ENCODE assay signal across 1 cellular context in the genomic region with DNA sequence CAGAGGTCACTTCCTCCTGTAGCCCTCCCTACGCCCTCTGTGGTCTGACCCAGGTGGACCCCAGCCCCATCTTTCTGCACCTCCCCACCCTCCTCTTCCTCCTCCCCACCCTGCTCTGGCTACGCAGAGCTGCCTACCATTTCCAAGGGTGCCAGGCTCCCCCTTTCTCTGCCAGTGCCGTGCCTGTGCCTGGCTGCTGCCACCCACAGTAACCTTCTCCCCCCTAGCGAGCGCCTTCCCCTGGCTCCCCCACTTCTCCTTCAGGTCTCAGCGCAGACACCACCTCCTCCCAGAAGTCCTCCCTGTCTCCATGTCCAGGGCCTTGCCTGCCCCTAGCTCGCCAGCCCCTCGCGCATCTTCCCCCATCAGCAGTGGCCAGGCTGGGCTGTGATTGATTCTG.
TF ChIP-seq lines count a peak whose summit lies in the region.

No MANE protein-coding gene starts in this region.

TF ChIP-seq in A549, 52 proteins besides CTCF, POLR2A, EP300 and RAD21 (continued from another document):
- TF ChIP-seq, protein P1, sequence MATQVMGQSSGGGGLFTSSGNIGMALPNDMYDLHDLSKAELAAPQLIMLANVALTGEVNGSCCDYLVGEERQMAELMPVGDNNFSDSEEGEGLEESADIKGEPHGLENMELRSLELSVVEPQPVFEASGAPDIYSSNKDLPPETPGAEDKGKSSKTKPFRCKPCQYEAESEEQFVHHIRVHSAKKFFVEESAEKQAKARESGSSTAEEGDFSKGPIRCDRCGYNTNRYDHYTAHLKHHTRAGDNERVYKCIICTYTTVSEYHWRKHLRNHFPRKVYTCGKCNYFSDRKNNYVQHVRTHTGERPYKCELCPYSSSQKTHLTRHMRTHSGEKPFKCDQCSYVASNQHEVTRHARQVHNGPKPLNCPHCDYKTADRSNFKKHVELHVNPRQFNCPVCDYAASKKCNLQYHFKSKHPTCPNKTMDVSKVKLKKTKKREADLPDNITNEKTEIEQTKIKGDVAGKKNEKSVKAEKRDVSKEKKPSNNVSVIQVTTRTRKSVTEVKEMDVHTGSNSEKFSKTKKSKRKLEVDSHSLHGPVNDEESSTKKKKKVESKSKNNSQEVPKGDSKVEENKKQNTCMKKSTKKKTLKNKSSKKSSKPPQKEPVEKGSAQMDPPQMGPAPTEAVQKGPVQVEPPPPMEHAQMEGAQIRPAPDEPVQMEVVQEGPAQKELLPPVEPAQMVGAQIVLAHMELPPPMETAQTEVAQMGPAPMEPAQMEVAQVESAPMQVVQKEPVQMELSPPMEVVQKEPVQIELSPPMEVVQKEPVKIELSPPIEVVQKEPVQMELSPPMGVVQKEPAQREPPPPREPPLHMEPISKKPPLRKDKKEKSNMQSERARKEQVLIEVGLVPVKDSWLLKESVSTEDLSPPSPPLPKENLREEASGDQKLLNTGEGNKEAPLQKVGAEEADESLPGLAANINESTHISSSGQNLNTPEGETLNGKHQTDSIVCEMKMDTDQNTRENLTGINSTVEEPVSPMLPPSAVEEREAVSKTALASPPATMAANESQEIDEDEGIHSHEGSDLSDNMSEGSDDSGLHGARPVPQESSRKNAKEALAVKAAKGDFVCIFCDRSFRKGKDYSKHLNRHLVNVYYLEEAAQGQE (IDR thresholded peaks at IDR 0.05): no peak
- no peak for TF ChIP-seq ZSCAN20 (CRISPR knock-in tag; IDR thresholded peaks at IDR 0.05)
- TF ChIP-seq, protein P2, sequence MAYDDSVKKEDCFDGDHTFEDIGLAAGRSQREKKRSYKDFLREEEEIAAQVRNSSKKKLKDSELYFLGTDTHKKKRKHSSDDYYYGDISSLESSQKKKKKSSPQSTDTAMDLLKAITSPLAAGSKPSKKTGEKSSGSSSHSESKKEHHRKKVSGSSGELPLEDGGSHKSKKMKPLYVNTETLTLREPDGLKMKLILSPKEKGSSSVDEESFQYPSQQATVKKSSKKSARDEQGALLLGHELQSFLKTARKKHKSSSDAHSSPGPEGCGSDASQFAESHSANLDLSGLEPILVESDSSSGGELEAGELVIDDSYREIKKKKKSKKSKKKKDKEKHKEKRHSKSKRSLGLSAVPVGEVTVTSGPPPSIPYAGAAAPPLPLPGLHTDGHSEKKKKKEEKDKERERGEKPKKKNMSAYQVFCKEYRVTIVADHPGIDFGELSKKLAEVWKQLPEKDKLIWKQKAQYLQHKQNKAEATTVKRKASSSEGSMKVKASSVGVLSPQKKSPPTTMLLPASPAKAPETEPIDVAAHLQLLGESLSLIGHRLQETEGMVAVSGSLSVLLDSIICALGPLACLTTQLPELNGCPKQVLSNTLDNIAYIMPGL (CRISPR knock-in tag; IDR thresholded peaks at IDR 0.05; ENCODE audit: borderline replicate concordance): no peak
